11 cellular contexts compared by ENCODE assay signal in genomic region chr3:77825045-77825827, GRCh38.
DNase-seq lines count a peak whose midpoint lies in the region; FAIRE-seq and TF ChIP-seq lines count a peak whose summit lies in the region.
"Had no signal": no experiment of that assay in that cellular context is flagged by ENCODE, and none has a peak within 500 bp of the region (broad histone marks: within the 10 kb centered on the region; RNA-seq: fewer than 3 reads in every experiment).

No MANE protein-coding gene starts in this region.

- TF ChIP-seq EP300 in SK-N-SH (IDR thresholded peaks at IDR 0.05; ENCODE audit: borderline replicate concordance in 1 of 2, low read depth in 1 of 2, low read length in 1 of 2) (no peak), sigmoid colon (IDR thresholded peaks at IDR 0.05) (no peak)

- H3K9me3 ChIP-seq in GM23248 (ENCODE audit: low read depth), result no peaks in the 10 kb centered on the region
- no peaks in the 10 kb centered on the region for H3K9me3 ChIP-seq in SK-N-SH
- no peaks in the 10 kb centered on the region for H3K9me3 ChIP-seq in small intestine (ENCODE audit: control insufficient read depth, low read depth)
- H3K9me3 ChIP-seq in sigmoid colon, result peaks cover 0 to 6% (median 0%) of the 10 kb centered on the region in 4 donors

- no peak for FAIRE-seq in small intestine (lab: Jason Lieb, UNC)

- CTCF ChIA-PET in SK-N-SH (lab: Yijun Ruan, JAX), result no interaction called here
- CTCF ChIA-PET in GM10248 (lab: Yijun Ruan, JAX), result interaction anchor here (1.0 to 1.7 kb wide), 3 partner anchors 10 to 17 kb away, joined by 3 to 4 read pairs (median 3); no protein-coding TSS in a partner anchor

- DNase-seq in GM23248 (peak; percentile 67), SK-N-SH (no peak), fibroblast of villous mesenchyme (ENCODE audit: low read depth) (peak; percentile 61), small intestine (peak; percentile 2), GM10248 (ENCODE audit: extremely low spot score) (no peak), sigmoid colon (no peak)
- no peak for DNase-seq in activated naive CD4-positive, alpha-beta T cell treated with Interleukin-2 at 50 U/mL for 16 hours
- no peak for DNase-seq in activated CD4-positive, CD25-positive, alpha-beta regulatory T cell treated with anti-CD3 and anti-CD28 coated beads, Interleukin-2, amount 50 U/mL, for 72 hours
- DNase-seq: activated naive CD4-positive, alpha-beta T cell treated with anti-CD3 and anti-CD28 coated beads, Interleukin-2, amount 50 U/mL, for 16 hours; NCI-H345 had no signal

- TF ChIP-seq CTCF in SK-N-SH (IDR thresholded peaks at IDR 0.05) (no peak), fibroblast of villous mesenchyme (IDR thresholded peaks at IDR 0.05; ENCODE audit: insufficient read depth, low read depth, low read length) (no peak), GM10248 (IDR thresholded peaks at IDR 0.05; ENCODE audit: control extremely low read depth, extremely low read depth, low read depth, missing control alignments) (no peak), sigmoid colon (IDR thresholded peaks at IDR 0.05) (no peak)

- no peak overlapping the region for H3K9ac ChIP-seq in GM23248
- no peak overlapping the region for H3K9ac ChIP-seq in SK-N-SH
- H3K9ac ChIP-seq: parathyroid adenoma had no signal

- no peaks in the 10 kb centered on the region for H3F3A ChIP-seq in GM23248 (ENCODE audit: insufficient read depth)
- H3F3A ChIP-seq in SK-N-SH (replicated peaks; ENCODE audit: insufficient read depth), result no peaks in the 10 kb centered on the region

- no peaks in the 10 kb centered on the region for H3K9me2 ChIP-seq in GM23248 (ENCODE audit: insufficient read depth)
- no peaks in the 10 kb centered on the region for H3K9me2 ChIP-seq in SK-N-SH

- POLR2A ChIA-PET in SK-N-SH (lab: Yijun Ruan, JAX) (no interaction called here), GM10248 (lab: Yijun Ruan, JAX) (no interaction called here)

- H3K27me3 ChIP-seq in GM23248 (replicated peaks; ENCODE audit: insufficient read depth), result no peaks in the 10 kb centered on the region
- H3K27me3 ChIP-seq in SK-N-SH (ENCODE audit: insufficient read depth), result no peaks in the 10 kb centered on the region
- no peaks in the 10 kb centered on the region for H3K27me3 ChIP-seq in small intestine (ENCODE audit: control insufficient read depth in 2 of 2, insufficient read depth in 2 of 2, low read length in 2 of 2)
- no peaks in the 10 kb centered on the region for H3K27me3 ChIP-seq in sigmoid colon

- TF ChIP-seq POLR2A in sigmoid colon (IDR thresholded peaks at IDR 0.05), result no peak

- H3K79me2 ChIP-seq in GM23248 (ENCODE audit: insufficient read depth), result no peaks in the 10 kb centered on the region
- H3K79me2 ChIP-seq in SK-N-SH (ENCODE audit: insufficient read depth), result no peaks in the 10 kb centered on the region
- H3K79me2 ChIP-seq: parathyroid adenoma had no signal

- H4K20me1 ChIP-seq in GM23248 (ENCODE audit: insufficient read depth) (no peaks in the 10 kb centered on the region), SK-N-SH (ENCODE audit: insufficient read depth) (no peaks in the 10 kb centered on the region)

- H3K36me3 ChIP-seq in GM23248 (ENCODE audit: low read depth), result no peaks in the 10 kb centered on the region
- H3K36me3 ChIP-seq in SK-N-SH (replicated peaks in 1 of 2; ENCODE audit: control insufficient read depth in 1 of 2, insufficient read depth in 2 of 2, low read length in 1 of 2), result no peaks in the 10 kb centered on the region
- H3K36me3 ChIP-seq in small intestine (ENCODE audit: control insufficient read depth in 2 of 2, insufficient read depth in 2 of 2, low read length in 2 of 2), result no peaks in the 10 kb centered on the region
- no peaks in the 10 kb centered on the region for H3K36me3 ChIP-seq in sigmoid colon

- H3K4me2 ChIP-seq in GM23248 (ENCODE audit: unreplicated experiment) (no peak overlapping the region), SK-N-SH (no peak overlapping the region)

- intact Hi-C loops in sigmoid colon (cut with DNase I), result no loop called here

- H3K27ac ChIP-seq in GM23248, result no peak overlapping the region
- H3K27ac ChIP-seq in SK-N-SH (ENCODE audit: low read depth in 2 of 2, low read length in 1 of 2), result peak overlapping the region in 1 of 2 experiments; percentile 44; a peak in 1 of 4 replicates
- H3K27ac ChIP-seq in small intestine (ENCODE audit: low read depth in 1 of 2, low read length in 1 of 2), result no peak overlapping the region
- no peak overlapping the region for H3K27ac ChIP-seq in sigmoid colon
- H3K27ac ChIP-seq: parathyroid adenoma had no signal

- 33 to 49% methylated on average over 2 of the region's 2 CpGs for WGBS in GM23248 (ENCODE audit: low coverage in 1 of 2, low lambda C conversion rate in 2 of 2, missing lambda C conversion rate in 2 of 2), 2 experiments
- 50% methylated on average over 1 of the region's 2 CpGs for WGBS in SK-N-SH (ENCODE audit: low lambda C conversion rate)
- 46 to 86% (median 78%) methylated on average over 2 of the region's 2 CpGs for WGBS in small intestine, 3 donors
- WGBS in sigmoid colon, 2 donors, result 70 to 87% methylated on average over 2 of the region's 2 CpGs

- H3K4me1 ChIP-seq in GM23248 (ENCODE audit: insufficient read depth) (no peaks in the 10 kb centered on the region), SK-N-SH (ENCODE audit: control insufficient read depth in 1 of 2, insufficient read depth in 2 of 2, low read depth in 1 of 2, low read length in 1 of 2) (no peaks in the 10 kb centered on the region; a peak in 1 of 4 replicates), small intestine (ENCODE audit: control insufficient read depth in 2 of 2, insufficient read depth in 1 of 2, low read depth in 1 of 2, low read length in 1 of 2) (no peaks in the 10 kb centered on the region), sigmoid colon (no peaks in the 10 kb centered on the region)
- H3K4me1 ChIP-seq: parathyroid adenoma had no signal

- TF ChIP-seq RAD21 in SK-N-SH (IDR thresholded peaks at IDR 0.05; ENCODE audit: low read length), result no peak

- H2AFZ ChIP-seq in GM23248, result no peak overlapping the region
- no peak overlapping the region for H2AFZ ChIP-seq in SK-N-SH (ENCODE audit: low read depth)
- H2AFZ ChIP-seq: parathyroid adenoma had no signal

- in situ Hi-C loops in GM23248 (cut with MboI), result no loop called here

- H3K4me3 ChIP-seq in GM23248, result no peak overlapping the region
- no peak overlapping the region for H3K4me3 ChIP-seq in SK-N-SH (ENCODE audit: low read depth in 2 of 2, low read length in 1 of 2)
- H3K4me3 ChIP-seq in fibroblast of villous mesenchyme (ENCODE audit: low read depth, low read length), result no peak overlapping the region
- no peak overlapping the region for H3K4me3 ChIP-seq in small intestine (ENCODE audit: low read depth in 1 of 2, low read length in 2 of 2)
- H3K4me3 ChIP-seq in sigmoid colon, result no peak overlapping the region

TF ChIP-seq in SK-N-SH, 30 proteins besides CTCF, POLR2A, EP300 and RAD21:
- TF ChIP-seq FOXJ3 (CRISPR knock-in tag; IDR thresholded peaks at IDR 0.05), result no peak
- peak; percentile 26; the same call in 1 of the 2 replicates for TF ChIP-seq JUND (IDR thresholded peaks at IDR 0.05)
- peak; percentile 44; the same call in 1 of the 2 replicates for TF ChIP-seq FOSL2 (IDR thresholded peaks at IDR 0.05; ENCODE audit: borderline replicate concordance, low read depth)

Comparison
In these comparisons a context has a peak if more than half of its experiments do, and no peak if none do; other contexts are left out.
1. DNase-seq: peak in GM23248 (single experiment), fibroblast of villous mesenchyme (single experiment) and small intestine (single experiment); none in SK-N-SH (single experiment), GM10248 (single experiment), activated naive CD4-positive, alpha-beta T cell treated with Interleukin-2 at 50 U/mL for 16 hours (single experiment), activated CD4-positive, CD25-positive, alpha-beta regulatory T cell treated with anti-CD3 and anti-CD28 coated beads, Interleukin-2, amount 50 U/mL, for 72 hours (single experiment) and sigmoid colon (single experiment).